ENCODE assay signal across 15 cellular contexts in the genomic region with DNA sequence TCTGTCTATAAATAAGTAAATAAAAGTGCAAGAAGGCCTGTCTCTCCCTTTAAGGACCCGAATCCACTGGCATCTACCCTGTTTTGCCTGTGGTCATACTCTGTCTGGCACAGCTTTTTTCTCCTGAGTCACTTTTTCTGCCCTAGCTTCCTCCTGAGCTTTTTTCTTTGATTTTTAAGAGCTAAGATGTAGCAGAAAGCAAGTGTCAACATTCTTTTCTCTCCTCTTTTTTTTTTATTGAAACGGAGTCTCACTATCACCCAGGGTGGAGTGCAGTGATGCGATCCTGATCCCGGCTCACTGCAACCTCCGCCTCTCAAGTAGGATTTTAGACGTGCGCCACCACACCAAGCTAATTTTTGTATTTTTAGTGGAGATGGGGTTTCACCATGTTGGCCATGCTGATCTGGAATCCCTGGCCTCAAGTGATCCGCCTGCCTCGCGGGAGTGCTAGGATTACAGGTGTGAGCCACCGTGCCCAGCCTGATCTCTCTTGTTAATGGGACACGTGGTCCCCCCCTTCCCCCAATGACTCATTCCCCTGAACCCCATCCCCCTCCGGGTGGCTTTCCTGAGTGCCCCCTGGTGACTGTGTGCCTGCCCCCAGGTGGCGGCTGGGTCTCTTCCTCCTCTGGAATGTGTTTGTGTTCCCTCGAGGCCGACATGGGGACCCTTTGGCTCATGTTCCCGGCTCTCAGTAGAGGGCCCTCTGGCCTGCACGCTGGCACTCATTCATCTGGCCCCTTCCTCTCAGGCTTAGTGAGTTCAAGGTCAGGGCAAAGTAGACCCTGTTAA. TPM values are rescaled to one million over a fixed set of nuclear protein-coding genes. Genes with fewer than 3 reads are reported as not detected.
DNase-seq lines count a peak whose midpoint lies in the region; ATAC-seq and TF ChIP-seq lines count a peak whose summit lies in the region.
"Had no signal": no experiment of that assay in that cellular context is flagged by ENCODE, and none has a peak within 500 bp of the region (broad histone marks: within the 10 kb centered on the region; RNA-seq: fewer than 3 reads in every experiment).

No MANE protein-coding gene starts in this region.

- DNase-seq in H7: peak; percentile 79
- peak; percentile 31 for DNase-seq in WTC11 (ENCODE audit: low spot score)
- peak; percentile 78 for DNase-seq in mesendoderm
- DNase-seq: activated CD8-positive, alpha-beta memory T cell treated with anti-CD3 and anti-CD28 coated beads for 24 hours; activated naive CD8-positive, alpha-beta T cell treated with anti-CD3 and anti-CD28 coated beads, Interleukin-2, amount 10 ng/mL, durations not matched to agents 7 days and 5 days; Calu3; foreskin fibroblast; NCI-H1092; T1000; thyroid gland had no signal

- H3K18ac ChIP-seq in mesendoderm (ENCODE audit: low read length): no peak overlapping the region

- peaks cover 21% of the 10 kb centered on the region for H3K36me3 ChIP-seq in H7 (replicated peaks; ENCODE audit: control insufficient read depth, insufficient read depth, low read length)
- peaks cover 12% of the 10 kb centered on the region for H3K36me3 ChIP-seq in mesendoderm (ENCODE audit: control insufficient read depth, insufficient read depth, low read length)

- no peak overlapping the region for H3K23ac ChIP-seq in mesendoderm (ENCODE audit: low read length)

- no peak overlapping the region for H2AK5ac ChIP-seq in mesendoderm (ENCODE audit: low read length)

- H2BK5ac ChIP-seq in mesendoderm (ENCODE audit: low read length): no peak overlapping the region

- H2BK120ac ChIP-seq in mesendoderm (ENCODE audit: low read depth, low read length): no peak overlapping the region

- peaks cover 9% of the 10 kb centered on the region for H3K79me1 ChIP-seq in mesendoderm (ENCODE audit: low read length)

- H3K9ac ChIP-seq in mesendoderm (ENCODE audit: low read length): no peak overlapping the region

- H3K4me3 ChIP-seq in H7 (ENCODE audit: insufficient read depth, low read depth, low read length) (no peak overlapping the region), mesendoderm (ENCODE audit: low read length) (no peak overlapping the region)
- H3K4me3 ChIP-seq: skin epidermis, thyroid gland had no signal

- H3K27ac ChIP-seq in mesendoderm (ENCODE audit: low read depth, low read length): peak overlapping the region; percentile 20
- H3K27ac ChIP-seq: skin epidermis, thyroid gland had no signal

- peaks cover 41% of the 10 kb centered on the region for H3K36me3 Mint-ChIP-seq in WTC11

- no peak overlapping the region for H3K4ac ChIP-seq in mesendoderm (ENCODE audit: low read depth, low read length)

- H4K5ac ChIP-seq in mesendoderm (ENCODE audit: low read length): no peak overlapping the region

- H3K9me3 Mint-ChIP-seq in WTC11: no peaks in the 10 kb centered on the region
- H3K9me3 Mint-ChIP-seq: activated naive CD8-positive, alpha-beta T cell treated with anti-CD3 and anti-CD28 coated beads, Interleukin-2, amount 10 ng/mL, durations not matched to agents 7 days and 5 days had no signal

- TF ChIP-seq CTCF in WTC11 (IDR thresholded peaks at IDR 0.05): no peak

- peak overlapping the region; percentile 77 for H3K27ac Mint-ChIP-seq in WTC11

- H4K8ac ChIP-seq in mesendoderm (ENCODE audit: low read depth, low read length): no peak overlapping the region

- POLR2A ChIA-PET in WTC11 (lab: Charles Lee): interaction anchor here (0.8 kb wide), 1 partner anchor 24 kb away, joined by 3 read pairs; no protein-coding TSS in a partner anchor

- no peak overlapping the region for H3K4me3 Mint-ChIP-seq in WTC11
- H3K4me3 Mint-ChIP-seq: activated naive CD8-positive, alpha-beta T cell treated with anti-CD3 and anti-CD28 coated beads, Interleukin-2, amount 10 ng/mL, durations not matched to agents 7 days and 5 days had no signal

- H3K27me3 ChIP-seq in H7 (ENCODE audit: control insufficient read depth, insufficient read depth, low read length) (no peaks in the 10 kb centered on the region), mesendoderm (ENCODE audit: insufficient read depth, low read length, poor library complexity) (no peaks in the 10 kb centered on the region)
- H3K27me3 ChIP-seq: thyroid gland had no signal

- H3K4me1 ChIP-seq in mesendoderm (ENCODE audit: control insufficient read depth, low read depth, low read length): peaks cover 5% of the 10 kb centered on the region
- H3K4me1 ChIP-seq: thyroid gland had no signal

- peak overlapping the region; percentile 56 for H3K56ac ChIP-seq in mesendoderm (ENCODE audit: low read length)

- peaks cover 10% of the 10 kb centered on the region for H3K4me1 Mint-ChIP-seq in WTC11
- H3K4me1 Mint-ChIP-seq: activated naive CD8-positive, alpha-beta T cell treated with anti-CD3 and anti-CD28 coated beads, Interleukin-2, amount 10 ng/mL, durations not matched to agents 7 days and 5 days had no signal

- no peak overlapping the region for H3K4me2 ChIP-seq in mesendoderm (ENCODE audit: low read length)

- no CpG with 5 or more reads among the region's 18 CpGs for WGBS in mesendoderm (ENCODE audit: extremely low coverage, insufficient coverage, low lambda C conversion rate)

- ATAC-seq in WTC11: peak; percentile 46
- ATAC-seq in HG03571 (IDR thresholded peaks at IDR 0.05; ENCODE audit: unreplicated experiment): no peak
- ATAC-seq in HG03442 (IDR thresholded peaks at IDR 0.05; ENCODE audit: unreplicated experiment): no peak

- H3K27me3 Mint-ChIP-seq in WTC11 (ENCODE audit: low read depth): no peaks in the 10 kb centered on the region
- H3K27me3 Mint-ChIP-seq: activated naive CD8-positive, alpha-beta T cell treated with anti-CD3 and anti-CD28 coated beads, Interleukin-2, amount 10 ng/mL, durations not matched to agents 7 days and 5 days had no signal

- CTCF ChIA-PET in WTC11 (lab: Charles Lee): no interaction called here

- peaks cover 1% of the 10 kb centered on the region for H3K79me2 ChIP-seq in mesendoderm (ENCODE audit: control insufficient read depth, insufficient read depth, low read length)

- H2BK15ac ChIP-seq in mesendoderm (replicated peaks; ENCODE audit: low read depth): no peak overlapping the region

TF ChIP-seq in WTC11, 78 proteins besides CTCF, POLR2A, EP300 and RAD21:
- TF ChIP-seq ZNF138 (CRISPR knock-in tag; conservative IDR thresholded peaks at IDR 0.05) (no peak), E2F5 (CRISPR knock-in tag; IDR thresholded peaks at IDR 0.05) (no peak), ZNF423 (CRISPR knock-in tag; IDR thresholded peaks at IDR 0.05) (peak; percentile 74; the same call in 1 of the 2 replicates)

RNA-seq across cellular contexts. Expression of gene C16orf90, which starts 14.2 kb away (rescaled TPM):
- total RNA-seq in H7 (2014; rRNA removed; shearing (Covaris generic)): not detected in 2 replicates
- total RNA-seq in WTC11 (2021): not detected in 3 replicates
- polyA plus RNA-seq in mesendoderm (2013, experiment 1 of 2): not detected
- not detected for polyA plus RNA-seq in mesendoderm (2013, experiment 2 of 2)
- total RNA-seq: activated naive CD8-positive, alpha-beta T cell treated with anti-CD3 and anti-CD28 coated beads, Interleukin-2, amount 10 ng/mL, durations not matched to agents 7 days and 5 days; Calu3; RPMI7951; thyroid gland had no signal
- polyA plus RNA-seq: neural cell had no signal

RNA-seq across cellular contexts. Expression of gene CLUAP1, which starts 19.7 kb away (rescaled TPM):
- 8.5 and 11.9 TPM in 2 replicates for total RNA-seq in H7 (2014; rRNA removed; shearing (Covaris generic))
- 11.1 to 13.7 TPM (median 12.6 TPM) in 3 replicates for total RNA-seq in WTC11 (2021)
- 5.8 TPM for polyA plus RNA-seq in mesendoderm (2013, experiment 1 of 2)
- 5.9 TPM for polyA plus RNA-seq in mesendoderm (2013, experiment 2 of 2)

RNA-seq across cellular contexts. Expression of gene NAA60, which starts 37.6 kb away (rescaled TPM):
- 11.0 and 12.6 TPM in 2 replicates for total RNA-seq in H7 (2014; rRNA removed; shearing (Covaris generic))
- 44.8 to 50.3 TPM (median 46.4 TPM) in 3 replicates for total RNA-seq in WTC11 (2021)
- polyA plus RNA-seq in mesendoderm (2013, experiment 1 of 2): 68.1 TPM
- 67.0 TPM for polyA plus RNA-seq in mesendoderm (2013, experiment 2 of 2)

RNA-seq across cellular contexts. Expression of gene ZNF597, which starts 37.8 kb away (rescaled TPM):
- 1.5 and 1.9 TPM in 2 replicates for total RNA-seq in H7 (2014; rRNA removed; shearing (Covaris generic))
- 1.3 to 2.2 TPM (median 1.4 TPM) in 3 replicates for total RNA-seq in WTC11 (2021)
- 1.5 TPM for polyA plus RNA-seq in mesendoderm (2013, experiment 1 of 2)
- 1.3 TPM for polyA plus RNA-seq in mesendoderm (2013, experiment 2 of 2)
